ENCODE assay signal across 16 cellular contexts in the genomic region with DNA sequence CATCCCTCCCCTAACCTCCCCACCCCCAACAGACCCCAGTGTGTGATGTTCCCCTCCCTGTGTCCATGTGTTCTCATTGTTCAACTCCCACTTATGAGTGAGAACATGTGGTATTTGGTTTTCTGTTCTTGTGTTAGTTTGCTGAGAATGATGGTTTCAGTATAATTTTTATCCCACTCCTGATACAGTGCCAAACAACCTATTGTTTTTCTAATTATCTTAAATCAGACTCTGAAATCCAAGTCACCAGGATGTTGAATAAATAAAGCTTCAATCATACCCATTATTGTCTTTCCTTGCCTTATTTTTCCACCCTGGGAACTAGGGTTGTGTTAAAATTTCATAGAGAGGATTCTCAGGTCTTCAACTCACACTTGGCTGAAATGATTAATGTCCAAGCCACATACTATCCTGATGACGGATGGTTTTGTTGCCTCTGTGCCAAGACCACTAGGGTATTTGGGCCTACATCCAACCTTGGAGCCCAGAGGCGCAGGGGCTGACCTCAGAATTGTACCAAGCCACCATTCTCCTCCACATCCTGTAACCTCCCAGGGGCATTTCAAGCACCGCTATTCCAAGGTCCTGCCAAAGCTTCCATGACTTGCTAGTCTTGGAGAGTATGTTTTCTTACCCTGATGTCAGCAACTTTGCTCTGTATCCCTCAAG.
DNase-seq lines count a peak whose midpoint lies in the region; ATAC-seq, FAIRE-seq and TF ChIP-seq lines count a peak whose summit lies in the region.
"Had no signal": no experiment of that assay in that cellular context is flagged by ENCODE, and none has a peak within 500 bp of the region (broad histone marks: within the 10 kb centered on the region; RNA-seq: fewer than 3 reads in every experiment).

No MANE protein-coding gene starts in this region.

- no peak overlapping the region for H3K14ac ChIP-seq in H1 (ENCODE audit: insufficient read length)

- no peak overlapping the region for H2BK20ac ChIP-seq in H1 (ENCODE audit: low read length)

- H3K4me2 ChIP-seq in H1 (ENCODE audit: insufficient read depth in 1 of 2, low read depth in 2 of 2, low read length in 2 of 2), result 0 out of 4 replicates have a peak overlapping the region, but pooled peaks of 1 of the 2 experiments have one; percentile 22
- H3K4me2 ChIP-seq in mesendoderm (ENCODE audit: low read length), result no peak overlapping the region
- no peak overlapping the region for H3K4me2 ChIP-seq in hepatocyte

- H3K23me2 ChIP-seq in H1 (ENCODE audit: low read depth, low read length), result no peaks in the 10 kb centered on the region

- intact Hi-C loops in head of caudate nucleus (cut with DNase I), result no loop called here

- H2AFZ ChIP-seq in H1 (ENCODE audit: low read length), result 0 out of 2 replicates have a peak overlapping the region, but pooled peaks have one; percentile 6
- no peak overlapping the region for H2AFZ ChIP-seq in hepatocyte

- POLR2A ChIA-PET in H1 (lab: Charles Lee; ENCODE audit: partially characterized antibody), result no interaction called here

- H3K4me3 ChIP-seq in MG63, result no peak overlapping the region
- peak overlapping the region in 1 of 4 experiments; percentile 11; a peak in 1 of 8 replicates for H3K4me3 ChIP-seq in H1 (ENCODE audit: extremely low read depth in 1 of 4, insufficient read depth in 2 of 4, low read depth in 3 of 4, low read length in 4 of 4)
- H3K4me3 ChIP-seq in mesendoderm (ENCODE audit: low read length), result no peak overlapping the region
- no peak overlapping the region for H3K4me3 ChIP-seq in hepatocyte

- H4K5ac ChIP-seq in H1 (ENCODE audit: insufficient read length, low read depth, low read length) (no peak overlapping the region), mesendoderm (ENCODE audit: low read length) (no peak overlapping the region)

- H3K79me2 ChIP-seq in H1 (ENCODE audit: control insufficient read depth in 1 of 2, insufficient read depth in 2 of 2, low read length in 2 of 2), result no peaks in the 10 kb centered on the region
- no peaks in the 10 kb centered on the region for H3K79me2 ChIP-seq in mesendoderm (ENCODE audit: control insufficient read depth, insufficient read depth, low read length)
- no peaks in the 10 kb centered on the region for H3K79me2 ChIP-seq in hepatocyte

- H3K56ac ChIP-seq in H1 (replicated peaks; ENCODE audit: insufficient read length, low read depth, low read length) (no peak overlapping the region), mesendoderm (ENCODE audit: low read length) (peak overlapping the region; percentile 61)

- peak overlapping the region; percentile 75 for H3K4ac ChIP-seq in H1 (replicated peaks; ENCODE audit: insufficient read length, low read depth, low read length)
- no peak overlapping the region for H3K4ac ChIP-seq in mesendoderm (ENCODE audit: low read depth, low read length)

- no peaks in the 10 kb centered on the region for H3K9me2 ChIP-seq in hepatocyte (replicated peaks; ENCODE audit: insufficient read depth)

- H3K27ac ChIP-seq in H1 (ENCODE audit: low read depth, low read length) (no peak overlapping the region), mesendoderm (ENCODE audit: low read depth, low read length) (no peak overlapping the region), hepatocyte (no peak overlapping the region), substantia nigra (ENCODE audit: low read depth, low read length, poor library complexity, severe bottlenecking) (no peak overlapping the region)

- in situ Hi-C loops in ACHN (cut with HindIII; ENCODE audit: low pct_ligation_motif_present, low pct_unique_long_range_greater_than_20kb, low sequenced_read_pairs), result loop anchor here (25.0 kb wide), 1 partner anchor 155 kb away; no protein-coding TSS in a partner anchor

- no peak overlapping the region for H2BK12ac ChIP-seq in H1 (ENCODE audit: low read depth, low read length)

- ATAC-seq in GM18505 (IDR thresholded peaks at IDR 0.05; ENCODE audit: unreplicated experiment), result no peak
- ATAC-seq: stimulated activated naive CD8-positive, alpha-beta T cell treated with anti-CD3 and anti-CD28 coated beads, Interleukin-15, amount 100 ng/mL, for 72 hours had no signal

- peaks cover 0 to 11% (median 5%) of the 10 kb centered on the region in 4 experiments; a peak in 5 of 7 replicates for H3K4me1 ChIP-seq in H1 (replicated peaks in 1 of 4; ENCODE audit: control insufficient read depth in 3 of 4, insufficient read depth in 4 of 4, low read length in 3 of 4)
- H3K4me1 ChIP-seq in mesendoderm (ENCODE audit: control insufficient read depth, low read depth, low read length), result peaks cover 2% of the 10 kb centered on the region
- H3K4me1 ChIP-seq in hepatocyte (ENCODE audit: insufficient read depth), result no peaks in the 10 kb centered on the region

- H2BK15ac ChIP-seq in H1 (ENCODE audit: low read length) (no peak overlapping the region), mesendoderm (replicated peaks; ENCODE audit: low read depth) (no peak overlapping the region)

- no peak overlapping the region for H2AK5ac ChIP-seq in H1 (ENCODE audit: low read depth, low read length)
- H2AK5ac ChIP-seq in mesendoderm (ENCODE audit: low read length), result no peak overlapping the region

- no peak for TF ChIP-seq RAD21 in H1 (IDR thresholded peaks at IDR 0.05 in 1 of 2, conservative IDR thresholded peaks at IDR 0.05 in 1 of 2; ENCODE audit: low read depth in 2 of 2, low read length in 2 of 2)

- H3K9ac ChIP-seq in H1 (replicated peaks in 1 of 4; ENCODE audit: extremely low read depth in 1 of 4, low read depth in 3 of 4, low read length in 3 of 4) (no peak overlapping the region), mesendoderm (ENCODE audit: low read length) (no peak overlapping the region)

- DNase-seq in ACHN (peak; percentile 95), MG63 (peak; percentile 85), H1 (ENCODE audit: low read depth in 1 of 2, low spot score in 2 of 2) (no peak), mesendoderm (no peak), head of caudate nucleus (no peak), hepatocyte (ENCODE audit: low spot score) (no peak), substantia nigra (lab: John Stamatoyannopoulos, UW) (no peak)
- DNase-seq: activated CD8-positive, alpha-beta memory T cell treated with anti-CD3 and anti-CD28 coated beads for 24 hours; activated naive CD8-positive, alpha-beta T cell treated with anti-CD3 and anti-CD28 coated beads, Interleukin-2, amount 10 ng/mL, durations not matched to agents 7 days and 5 days; IMR-90; OCI-M1; stimulated activated CD4-positive, alpha-beta T cell treated with anti-CD3 and anti-CD28 coated beads, Interleukin-4, amount 100 ng/mL, for 24 hours; stimulated activated naive CD8-positive, alpha-beta T cell treated with anti-CD3 and anti-CD28 coated beads, Interleukin-15, amount 100 ng/mL, for 72 hours; T-helper 2 cell had no signal

- H2BK120ac ChIP-seq in H1 (replicated peaks; ENCODE audit: low read depth, low read length), result no peak overlapping the region
- H2BK120ac ChIP-seq in mesendoderm (ENCODE audit: low read depth, low read length), result no peak overlapping the region

- no peak overlapping the region; the same call in 1 of the 2 replicates for H3K18ac ChIP-seq in H1 (ENCODE audit: extremely low read depth, low read length)
- H3K18ac ChIP-seq in mesendoderm (ENCODE audit: low read length), result no peak overlapping the region

- H3K23ac ChIP-seq in H1 (ENCODE audit: insufficient read length) (no peak overlapping the region), mesendoderm (ENCODE audit: low read length) (no peak overlapping the region)

- TF ChIP-seq EP300 in H1 (IDR thresholded peaks at IDR 0.05; ENCODE audit: borderline replicate concordance in 1 of 2, low read depth in 2 of 2, low read length in 2 of 2), result no peak

- H3K36me3 ChIP-seq in MG63 (no peaks in the 10 kb centered on the region; the same call in 1 of the 2 replicates), H1 (ENCODE audit: control insufficient read depth in 2 of 4, insufficient read depth in 4 of 4, low read length in 3 of 4) (no peaks in the 10 kb centered on the region), mesendoderm (ENCODE audit: control insufficient read depth, insufficient read depth, low read length) (no peaks in the 10 kb centered on the region), hepatocyte (replicated peaks; ENCODE audit: insufficient read depth, low read depth) (no peaks in the 10 kb centered on the region)

- H3K79me1 ChIP-seq in H1 (ENCODE audit: low read depth, low read length) (no peaks in the 10 kb centered on the region), mesendoderm (ENCODE audit: low read length) (no peaks in the 10 kb centered on the region)

- no peak overlapping the region for H4K91ac ChIP-seq in H1 (replicated peaks; ENCODE audit: insufficient read length, low read length)

- CTCF ChIA-PET in H1 (lab: Charles Lee; ENCODE audit: partially characterized antibody), result interaction anchor here (1.0 kb wide), 1 partner anchor 20 kb away, joined by 4 read pairs; no protein-coding TSS in a partner anchor

- 76% methylated on average over 3 of the region's 3 CpGs; no CpG with 5 or more reads in 1 of the 2 experiments for WGBS in H1 (ENCODE audit: extremely low coverage in 1 of 2, insufficient coverage in 1 of 2, insufficient read length in 1 of 2, insufficient replicate concordance in 2 of 2, low coverage in 1 of 2, low lambda C conversion rate in 2 of 2, missing lambda C conversion rate in 1 of 2), 2 experiments
- WGBS in mesendoderm (ENCODE audit: extremely low coverage, insufficient coverage, low lambda C conversion rate), result no CpG with 5 or more reads among the region's 3 CpGs
- WGBS in hepatocyte (ENCODE audit: low lambda C conversion rate, missing lambda C conversion rate), result 84% methylated on average over 3 of the region's 3 CpGs

- H3K9me3 ChIP-seq in MG63 (no peaks in the 10 kb centered on the region), H1 (ENCODE audit: insufficient read depth in 2 of 2, low read depth in 1 of 2, low read length in 1 of 2) (no peaks in the 10 kb centered on the region), hepatocyte (ENCODE audit: low read depth) (no peaks in the 10 kb centered on the region)

- no peak for TF ChIP-seq POLR2A in H1 (IDR thresholded peaks at IDR 0.05; ENCODE audit: control extremely low read depth in 1 of 2, low read depth in 2 of 2, low read length in 2 of 2)
- no peak for TF ChIP-seq POLR2A in GM18505 (IDR thresholded peaks at IDR 0.05; ENCODE audit: borderline replicate concordance, extremely low read depth, insufficient read depth, insufficient read length)

- H2BK5ac ChIP-seq in H1 (ENCODE audit: low read depth, low read length) (no peak overlapping the region), mesendoderm (ENCODE audit: low read length) (no peak overlapping the region)

- FAIRE-seq in H1 (lab: Jason Lieb, UNC), result no peak
- FAIRE-seq: islet of Langerhans had no signal

- no peak for TF ChIP-seq CTCF in H1 (IDR thresholded peaks at IDR 0.05; ENCODE audit: control extremely low read depth in 1 of 3, insufficient read depth in 1 of 3, low read depth in 1 of 3, low read length in 3 of 3)
- TF ChIP-seq CTCF in hepatocyte (IDR thresholded peaks at IDR 0.05; ENCODE audit: poor library complexity), result no peak

- no peak overlapping the region for H4K8ac ChIP-seq in H1 (ENCODE audit: extremely low read depth, insufficient read depth, low read length)
- H4K8ac ChIP-seq in mesendoderm (ENCODE audit: low read depth, low read length), result no peak overlapping the region

- H3K27me3 ChIP-seq in MG63 (no peaks in the 10 kb centered on the region), H1 (replicated peaks in 1 of 4; ENCODE audit: control insufficient read depth in 3 of 4, extremely low read depth in 1 of 4, insufficient read depth in 3 of 4, low read length in 3 of 4) (no peaks in the 10 kb centered on the region), mesendoderm (ENCODE audit: insufficient read depth, low read length, poor library complexity) (no peaks in the 10 kb centered on the region), hepatocyte (no peaks in the 10 kb centered on the region)

- H4K20me1 ChIP-seq in H1 (replicated peaks in 1 of 2; ENCODE audit: control insufficient read depth in 1 of 2, insufficient read depth in 2 of 2, low read length in 2 of 2), result no peaks in the 10 kb centered on the region
- H4K20me1 ChIP-seq in hepatocyte (ENCODE audit: insufficient read depth, poor library complexity, severe bottlenecking), result no peaks in the 10 kb centered on the region

Comparison
In these comparisons a context has a peak if more than half of its experiments do, and no peak if none do; other contexts are left out.
1. DNase-seq: peak in ACHN (single experiment) and MG63 (single experiment); none in H1 (0 of 2), mesendoderm (single experiment), head of caudate nucleus (0 of 42), hepatocyte (single experiment) and substantia nigra (0 of 49).